ENCODE assay signal across 20 cellular contexts in genomic region chr9:137211532-137211931, GRCh38. TPM values are rescaled to one million over a fixed set of nuclear protein-coding genes. Genes with fewer than 3 reads are reported as not detected.
A peak's percentile ranks its signal among the peaks of the same experiment; 100 is the strongest.
DNase-seq lines count a peak whose midpoint lies in the region; ATAC-seq and TF ChIP-seq lines count a peak whose summit lies in the region.
"Had no signal": no experiment of that assay in that cellular context is flagged by ENCODE, and none has a peak within 500 bp of the region (broad histone marks: within the 10 kb centered on the region; RNA-seq: fewer than 3 reads in every experiment).

No MANE protein-coding gene starts in this region.

- peaks cover 0 to 13% of the 10 kb centered on the region in 2 donors for H3K36me3 Mint-ChIP-seq in activated T-cell treated with anti-CD3 and anti-CD28 coated beads, Interleukin-2, amount 50 U/mL, for 72 hours (ENCODE audit: insufficient read depth in 2 of 2)
- peaks cover 78% of the 10 kb centered on the region for H3K36me3 Mint-ChIP-seq in activated T-cell treated with anti-CD3 and anti-CD28 coated beads, Interleukin-2, amount 50 U/mL, for 24 hours (ENCODE audit: low read depth)
- H3K36me3 Mint-ChIP-seq in HFFc6 (ENCODE audit: low read depth) (peaks cover 18% of the 10 kb centered on the region), endodermal cell (ENCODE audit: low read depth) (peaks cover 39% of the 10 kb centered on the region)

- ATAC-seq in activated T-cell treated with anti-CD3 and anti-CD28 coated beads, Interleukin-2, amount 50 U/mL, for 72 hours (replicated peaks in 1 of 2): no peak
- ATAC-seq: Right ventricle myocardium inferior had no signal

- no peak for DNase-seq in activated T-cell treated with anti-CD3 and anti-CD28 coated beads, Interleukin-2, amount 50 U/mL, for 72 hours
- DNase-seq in activated T-cell treated with anti-CD3 and anti-CD28 coated beads, Interleukin-2, amount 50 U/mL, for 24 hours: no peak
- no peak for DNase-seq in HFFc6
- no peak for DNase-seq in endodermal cell
- DNase-seq in SW480 (ENCODE audit: low spot score): no peak
- no peak for DNase-seq in cerebellar cortex (ENCODE audit: low spot score)
- DNase-seq: Caco-2; CD4-positive, alpha-beta memory T cell; DMS 273 treated with DMSO at 0.1 percent for 48 hours; DND-41; GOT3; Kasumi-1; NCI-H1694 treated with DMSO at 0.1 percent for 48 hours; NCI-H2081 treated with DMSO at 0.1 percent for 48 hours; NCI-H2171 treated with DMSO at 0.1 percent for 48 hours; NCI-H524 treated with DMSO at 0.1 percent for 48 hours had no signal

- peak overlapping the region; percentile 61 for H3K27ac Mint-ChIP-seq in activated T-cell treated with anti-CD3 and anti-CD28 coated beads, Interleukin-2, amount 50 U/mL, for 72 hours
- H3K27ac Mint-ChIP-seq in activated T-cell treated with anti-CD3 and anti-CD28 coated beads, Interleukin-2, amount 50 U/mL, for 24 hours: no peak overlapping the region
- H3K27ac Mint-ChIP-seq in HFFc6 (peak overlapping the region; percentile 18; the same call in 1 of the 2 replicates), endodermal cell (peak overlapping the region; percentile 22)

- H3K4me1 ChIP-seq in endodermal cell (ENCODE audit: control insufficient read depth, insufficient read depth, low read length): peaks cover 3% of the 10 kb centered on the region

- no peaks in the 10 kb centered on the region for H3K9me3 ChIP-seq in endodermal cell (ENCODE audit: control insufficient read depth, low read length)
- H3K9me3 ChIP-seq: BLaER1 treated with 17β-estradiol and CSF1 and Interleukin-3, amounts not matched to agents 10 nM and 100 nM; Caco-2; SJSA1 had no signal

- H3K4me3 Mint-ChIP-seq in activated T-cell treated with anti-CD3 and anti-CD28 coated beads, Interleukin-2, amount 50 U/mL, for 72 hours: no peak overlapping the region
- no peak overlapping the region for H3K4me3 Mint-ChIP-seq in activated T-cell treated with anti-CD3 and anti-CD28 coated beads, Interleukin-2, amount 50 U/mL, for 24 hours
- H3K4me3 Mint-ChIP-seq in HFFc6 (no peak overlapping the region), endodermal cell (no peak overlapping the region)
- H3K4me3 Mint-ChIP-seq: CD4-positive, alpha-beta memory T cell had no signal

- no peaks in the 10 kb centered on the region for H3K27me3 ChIP-seq in endodermal cell (ENCODE audit: control insufficient read depth, insufficient read depth, low read length, poor library complexity, severe bottlenecking)
- H3K27me3 ChIP-seq: BLaER1 treated with 17β-estradiol and CSF1 and Interleukin-3, amounts not matched to agents 10 nM and 100 nM; SJSA1 had no signal

- no peaks in the 10 kb centered on the region for H3K9me3 Mint-ChIP-seq in activated T-cell treated with anti-CD3 and anti-CD28 coated beads, Interleukin-2, amount 50 U/mL, for 72 hours
- no peaks in the 10 kb centered on the region for H3K9me3 Mint-ChIP-seq in activated T-cell treated with anti-CD3 and anti-CD28 coated beads, Interleukin-2, amount 50 U/mL, for 24 hours
- H3K9me3 Mint-ChIP-seq in HFFc6: no peaks in the 10 kb centered on the region
- no peaks in the 10 kb centered on the region for H3K9me3 Mint-ChIP-seq in endodermal cell
- H3K9me3 Mint-ChIP-seq: CD4-positive, alpha-beta memory T cell had no signal

- no peak overlapping the region for H3K9ac ChIP-seq in endodermal cell (ENCODE audit: extremely low read depth, low read length, poor library complexity, severe bottlenecking)

- no peak overlapping the region for H3K27ac ChIP-seq in endodermal cell (ENCODE audit: low read depth, low read length)
- H3K27ac ChIP-seq: 22Rv1; BLaER1 treated with 17β-estradiol and CSF1 and Interleukin-3, amounts not matched to agents 10 nM and 100 nM; SJSA1 had no signal

- no peak overlapping the region for H3K4me3 ChIP-seq in endodermal cell (ENCODE audit: low read length)
- H3K4me3 ChIP-seq: BLaER1 treated with 17β-estradiol and CSF1 and Interleukin-3, amounts not matched to agents 10 nM and 100 nM; SJSA1 had no signal

- peaks cover 25% of the 10 kb centered on the region for H3K36me3 ChIP-seq in endodermal cell (ENCODE audit: control insufficient read depth, insufficient read depth, low read length)

- peaks cover 19% of the 10 kb centered on the region for H3K4me1 Mint-ChIP-seq in activated T-cell treated with anti-CD3 and anti-CD28 coated beads, Interleukin-2, amount 50 U/mL, for 72 hours (ENCODE audit: low read depth)
- H3K4me1 Mint-ChIP-seq in activated T-cell treated with anti-CD3 and anti-CD28 coated beads, Interleukin-2, amount 50 U/mL, for 24 hours (ENCODE audit: low read depth): peaks cover 13% of the 10 kb centered on the region
- H3K4me1 Mint-ChIP-seq in HFFc6 (ENCODE audit: low read depth): peaks cover 12% of the 10 kb centered on the region
- H3K4me1 Mint-ChIP-seq in endodermal cell: peaks cover under 1% of the 10 kb centered on the region

- H3K27me3 Mint-ChIP-seq in activated T-cell treated with anti-CD3 and anti-CD28 coated beads, Interleukin-2, amount 50 U/mL, for 72 hours (ENCODE audit: low read depth): no peaks in the 10 kb centered on the region
- no peaks in the 10 kb centered on the region for H3K27me3 Mint-ChIP-seq in activated T-cell treated with anti-CD3 and anti-CD28 coated beads, Interleukin-2, amount 50 U/mL, for 24 hours
- H3K27me3 Mint-ChIP-seq in HFFc6 (ENCODE audit: insufficient read depth): peaks cover 2% of the 10 kb centered on the region
- H3K27me3 Mint-ChIP-seq in endodermal cell (ENCODE audit: insufficient read depth): no peaks in the 10 kb centered on the region
- H3K27me3 Mint-ChIP-seq: CD4-positive, alpha-beta memory T cell had no signal

- WGBS in endodermal cell (ENCODE audit: insufficient coverage in 1 of 2, insufficient read length in 1 of 2), 2 experiments: 86 to 90% methylated on average over 9 to 13 of the region's 13 CpGs

- TF ChIP-seq CTCF in HFFc6 (IDR thresholded peaks at IDR 0.05): no peak
- TF ChIP-seq CTCF in endodermal cell (conservative IDR thresholded peaks at IDR 0.05): no peak

RNA-seq across cellular contexts. Expression of gene NDOR1, which starts 6.0 kb away (rescaled TPM):
- 10 to 100 TPM; 43.3 to 50.9 TPM for total RNA-seq in activated T-cell treated with anti-CD3 and anti-CD28 coated beads, Interleukin-2, amount 50 U/mL, for 72 hours
- 10 to 100 TPM; 13.1 to 17.3 (median 16.6) TPM for total RNA-seq in HFFc6 (2021; fragmentation: NEBNext Ultra II Directional; extraction: Animal tissue kit (Norgen Biotek cat#: 25700))
- 10 to 100 TPM; 39.2 to 41.4 TPM for total RNA-seq in endodermal cell
- 21.2 TPM for polyA plus RNA-seq in endodermal cell (2013, experiment 1 of 2)
- polyA plus RNA-seq in endodermal cell (2013, experiment 2 of 2): 18.1 TPM

RNA-seq across cellular contexts. Expression of gene TMEM203, which starts 6.1 kb away (rescaled TPM):
- total RNA-seq in activated T-cell treated with anti-CD3 and anti-CD28 coated beads, Interleukin-2, amount 50 U/mL, for 72 hours: 10 to 100 TPM; 27.4 to 33.3 TPM
- 10 to 100 TPM; 38.7 to 47.4 (median 40.1) TPM for total RNA-seq in HFFc6 (2021; fragmentation: NEBNext Ultra II Directional; extraction: Animal tissue kit (Norgen Biotek cat#: 25700))
- 10 to 100 TPM; 34.0 to 39.5 TPM for total RNA-seq in endodermal cell
- polyA plus RNA-seq in endodermal cell (2013, experiment 1 of 2): 35.7 TPM
- polyA plus RNA-seq in endodermal cell (2013, experiment 2 of 2): 31.0 TPM

RNA-seq across cellular contexts. Expression of gene RNF208, which starts 10.5 kb away (rescaled TPM):
- 10 to 100 TPM in 1 of 2 donors, 1 to 10 TPM in 1; 6.6 to 10.3 TPM for total RNA-seq in activated T-cell treated with anti-CD3 and anti-CD28 coated beads, Interleukin-2, amount 50 U/mL, for 72 hours
- total RNA-seq in HFFc6 (2021; fragmentation: NEBNext Ultra II Directional; extraction: Animal tissue kit (Norgen Biotek cat#: 25700)): 1 to 10 TPM; 2.5 to 3.8 (median 3.4) TPM
- 10 to 100 TPM; 10.5 to 15.6 TPM for total RNA-seq in endodermal cell
- polyA plus RNA-seq in endodermal cell (2013, experiment 1 of 2): 10.5 TPM
- polyA plus RNA-seq in endodermal cell (2013, experiment 2 of 2): 9.9 TPM
- total RNA-seq: SJSA1 had no signal
- polyA plus RNA-seq: CD4-positive, alpha-beta memory T cell had no signal

RNA-seq across cellular contexts. Expression of gene TPRN, which starts 11.0 kb away (rescaled TPM):
- total RNA-seq in activated T-cell treated with anti-CD3 and anti-CD28 coated beads, Interleukin-2, amount 50 U/mL, for 72 hours: 10 to 100 TPM; 13.3 to 19.9 TPM
- 10 to 100 TPM in 4 of 6 experiments, 1 to 10 TPM in 2; 9.9 to 18.1 (median 13.3) TPM for total RNA-seq in HFFc6 (2021; fragmentation: NEBNext Ultra II Directional; extraction: Animal tissue kit (Norgen Biotek cat#: 25700))
- 10 to 100 TPM; 19.0 to 23.9 TPM for total RNA-seq in endodermal cell
- polyA plus RNA-seq in endodermal cell (2013, experiment 1 of 2): 12.1 TPM
- polyA plus RNA-seq in endodermal cell (2013, experiment 2 of 2): 11.0 TPM

RNA-seq across cellular contexts. Expression of gene CYSRT1, which starts 13.4 kb away (rescaled TPM):
- 1 to 10 TPM; 1.0 to 2.0 TPM for total RNA-seq in activated T-cell treated with anti-CD3 and anti-CD28 coated beads, Interleukin-2, amount 50 U/mL, for 72 hours
- under 1 TPM; 0.41 to 0.97 (median 0.68) TPM for total RNA-seq in HFFc6 (2021; fragmentation: NEBNext Ultra II Directional; extraction: Animal tissue kit (Norgen Biotek cat#: 25700))
- total RNA-seq in endodermal cell: 1 to 10 TPM; 1.4 to 1.8 TPM
- 1.8 TPM for polyA plus RNA-seq in endodermal cell (2013, experiment 1 of 2)
- polyA plus RNA-seq in endodermal cell (2013, experiment 2 of 2): 1.4 TPM
- total RNA-seq: Right ventricle myocardium inferior had no signal
- polyA plus RNA-seq: CD4-positive, alpha-beta memory T cell had no signal
